11 cellular contexts compared by ENCODE assay signal in genomic region chr15:59611277-59612260, GRCh38. TPM values are rescaled to one million over a fixed set of nuclear protein-coding genes. Genes with fewer than 3 reads are reported as not detected.
DNase-seq lines count a peak whose midpoint lies in the region; ATAC-seq, FAIRE-seq and TF ChIP-seq lines count a peak whose summit lies in the region.
"Had no signal": no experiment of that assay in that cellular context is flagged by ENCODE, and none has a peak within 500 bp of the region (broad histone marks: within the 10 kb centered on the region; RNA-seq: fewer than 3 reads in every experiment).

GCNT3 (plus strand) TSS chr15:59611783; CDS start chr15:59618239, 6,456 bp downstream.

- DNase-seq in HFFc6, result peak; percentile 12
- peak; percentile 7 for DNase-seq in astrocyte (ENCODE audit: low read depth)
- DNase-seq in kidney glomerular epithelial cell (lab: John Stamatoyannopoulos, UW), result peak; percentile 98
- no peak for DNase-seq in T1000 (lab: John Stamatoyannopoulos, UW)
- no peak for DNase-seq in GM23338 (ENCODE audit: low spot score)
- DNase-seq in DMS153 (lab: John Stamatoyannopoulos, UW), result no peak
- no peak for DNase-seq in stimulated activated CD4-positive, alpha-beta T cell treated with anti-CD3 and anti-CD28 coated beads, Interleukin-1b, Interleukin-23, amount 100 ng/mL, for 48 hours
- DNase-seq: gastrocnemius medialis, SHP77 had no signal

- no peak for ATAC-seq in GM23338
- ATAC-seq: gastrocnemius medialis had no signal

- H3K27ac Mint-ChIP-seq in HFFc6, result no peak within 1 kb of the TSS
- H3K27ac Mint-ChIP-seq in astrocyte (ENCODE audit: unreplicated experiment), result peak within 1 kb of the TSS; percentile 75
- H3K27ac Mint-ChIP-seq in GM23338, result no peak within 1 kb of the TSS

- no peak for FAIRE-seq in astrocyte (lab: Jason Lieb, UNC)

- H3K9me3 ChIP-seq in astrocyte (ENCODE audit: insufficient read depth, low read depth, low read length), result no peaks in the 10 kb centered on the region
- H3K9me3 ChIP-seq: gastrocnemius medialis, neutrophil had no signal

- no peaks in the 10 kb centered on the region for H3K36me3 ChIP-seq in astrocyte (ENCODE audit: insufficient read depth, low read length)
- no peaks in the 10 kb centered on the region for H3K36me3 ChIP-seq in GM23338 (ENCODE audit: insufficient read depth)
- H3K36me3 ChIP-seq: gastrocnemius medialis, neutrophil had no signal

- TF ChIP-seq CTCF in 22Rv1 (IDR thresholded peaks at IDR 0.05), result no peak
- TF ChIP-seq CTCF in HFFc6 (IDR thresholded peaks at IDR 0.05), result no peak
- TF ChIP-seq CTCF in astrocyte (IDR thresholded peaks at IDR 0.05; ENCODE audit: insufficient read depth, low read depth, low read length), result no peak
- TF ChIP-seq CTCF in GM23338 (conservative IDR thresholded peaks at IDR 0.05; ENCODE audit: low read depth in 2 of 2), result no peak

- peaks cover 17% of the 10 kb centered on the region for H3K4me1 Mint-ChIP-seq in HFFc6 (ENCODE audit: low read depth)
- H3K4me1 Mint-ChIP-seq in astrocyte (ENCODE audit: low read depth, unreplicated experiment), result peaks cover 9% of the 10 kb centered on the region
- H3K4me1 Mint-ChIP-seq in GM23338, result peaks cover 12% of the 10 kb centered on the region

- H3K9ac ChIP-seq in astrocyte (ENCODE audit: low read length), result no peak within 1 kb of the TSS

- H3K36me3 Mint-ChIP-seq in HFFc6 (ENCODE audit: low read depth) (no peaks in the 10 kb centered on the region), astrocyte (ENCODE audit: low read depth, unreplicated experiment) (no peaks in the 10 kb centered on the region), GM23338 (ENCODE audit: low read depth) (peaks cover 10% of the 10 kb centered on the region; the same call in 2 of the 3 replicates)

- H3K9me2 ChIP-seq in GM23338 (ENCODE audit: insufficient read depth), result no peaks in the 10 kb centered on the region; the same call in 1 of the 2 replicates

- H3K4me3 ChIP-seq in astrocyte (ENCODE audit: insufficient read depth, low read depth, low read length), result no peak within 1 kb of the TSS
- no peak within 1 kb of the TSS for H3K4me3 ChIP-seq in GM23338
- H3K4me3 ChIP-seq: gastrocnemius medialis had no signal

- H4K20me1 ChIP-seq in astrocyte (ENCODE audit: insufficient read depth, low read length), result no peaks in the 10 kb centered on the region
- no peaks in the 10 kb centered on the region for H4K20me1 ChIP-seq in GM23338 (replicated peaks; ENCODE audit: insufficient read depth)

- H3K27ac ChIP-seq in 22Rv1, result peak within 1 kb of the TSS; percentile 55
- H3K27ac ChIP-seq in astrocyte (ENCODE audit: low read depth, low read length), result no peak within 1 kb of the TSS
- H3K27ac ChIP-seq in GM23338 (ENCODE audit: low read depth), result no peak within 1 kb of the TSS
- H3K27ac ChIP-seq: gastrocnemius medialis, neutrophil had no signal

- H3K9me3 Mint-ChIP-seq in HFFc6, result no peaks in the 10 kb centered on the region
- peaks cover 6% of the 10 kb centered on the region for H3K9me3 Mint-ChIP-seq in astrocyte (ENCODE audit: unreplicated experiment)
- H3K9me3 Mint-ChIP-seq in GM23338, result peaks cover 13% of the 10 kb centered on the region

- H3K27me3 Mint-ChIP-seq in HFFc6 (ENCODE audit: insufficient read depth) (peaks cover 20% of the 10 kb centered on the region), astrocyte (ENCODE audit: low read depth, unreplicated experiment) (peaks cover 8% of the 10 kb centered on the region), GM23338 (ENCODE audit: insufficient read depth, low read depth, poor library complexity) (peaks cover 4% of the 10 kb centered on the region)

- peaks cover 25% of the 10 kb centered on the region for H3K27me3 ChIP-seq in astrocyte (ENCODE audit: insufficient read depth, low read length)
- no peaks in the 10 kb centered on the region for H3K27me3 ChIP-seq in GM23338 (ENCODE audit: insufficient read depth)

- H3K79me2 ChIP-seq in astrocyte (ENCODE audit: insufficient read depth, low read length), result no peaks in the 10 kb centered on the region
- no peaks in the 10 kb centered on the region for H3K79me2 ChIP-seq in GM23338 (replicated peaks; ENCODE audit: insufficient read depth)

- no peak within 1 kb of the TSS for H2AFZ ChIP-seq in astrocyte (ENCODE audit: low read depth, low read length)
- no peak within 1 kb of the TSS for H2AFZ ChIP-seq in GM23338

- no peaks in the 10 kb centered on the region for H3F3A ChIP-seq in GM23338 (replicated peaks; ENCODE audit: low read depth)

- H3K4me2 ChIP-seq in astrocyte (ENCODE audit: low read length), result no peak within 1 kb of the TSS
- no peak within 1 kb of the TSS for H3K4me2 ChIP-seq in GM23338

- H3K4me3 Mint-ChIP-seq in HFFc6 (no peak within 1 kb of the TSS; the same call in 1 of the 2 replicates), astrocyte (ENCODE audit: unreplicated experiment) (peak within 1 kb of the TSS; percentile 34), GM23338 (no peak within 1 kb of the TSS)

- H3K4me1 ChIP-seq in astrocyte (ENCODE audit: insufficient read depth, low read length), result no peaks in the 10 kb centered on the region
- H3K4me1 ChIP-seq in GM23338 (ENCODE audit: insufficient read depth), result no peaks in the 10 kb centered on the region
- H3K4me1 ChIP-seq: gastrocnemius medialis had no signal

TF ChIP-seq in GM23338, 12 proteins besides CTCF, POLR2A, EP300 and RAD21:
- TF ChIP-seq JUNB (IDR thresholded peaks at IDR 0.05; ENCODE audit: unreplicated experiment) (no peak), NANOG (IDR thresholded peaks at IDR 0.05; ENCODE audit: borderline replicate concordance) (no peak), ZNF114 (CRISPR knock-in tag; IDR thresholded peaks at IDR 0.05) (no peak), ZNF331 (CRISPR knock-in tag; IDR thresholded peaks at IDR 0.05; ENCODE audit: low read depth) (no peak), EZH2phosphoT487 (IDR thresholded peaks at IDR 0.05; ENCODE audit: unreplicated experiment) (no peak), EZH2 (IDR thresholded peaks at IDR 0.05; ENCODE audit: low read depth, unreplicated experiment) (no peak), STAT1 (IDR thresholded peaks at IDR 0.05; ENCODE audit: unreplicated experiment) (no peak)

RNA-seq across cellular contexts. Expression of gene GCNT3, which starts in this region (rescaled TPM):
- not detected for total RNA-seq in HFFc6 (2021; fragmentation: NEBNext Ultra II Directional; extraction: Animal tissue kit (Norgen Biotek cat#: 25700))
- total RNA-seq in astrocyte, result 1.3 and 1.8 TPM in 2 replicates
- total RNA-seq in GM23338 (2014; rRNA removed; shearing (Covaris generic)), result not detected in 2 replicates
- polyA plus RNA-seq in GM23338 (2016; fragmentation: Nextera tagmentation; extraction: Ambion mirVana), result not detected in 2 replicates

Comparison
In these comparisons a context has a peak if more than half of its experiments do, and no peak if none do; other contexts are left out.
1. Peak in DNase-seq in HFFc6; RNA of the gene not detected or under 1 TPM.
2. DNase-seq: peak in astrocyte (single experiment) and kidney glomerular epithelial cell (single experiment); none in T1000 (single experiment), GM23338 (single experiment), DMS153 (single experiment) and stimulated activated CD4-positive, alpha-beta T cell treated with anti-CD3 and anti-CD28 coated beads, Interleukin-1b, Interleukin-23, amount 100 ng/mL, for 48 hours (single experiment).